Comparison of ENCODE assay signal across 23 cellular contexts in genomic region chr21:27739187-27739586, GRCh38.
"Had no signal": no experiment of that assay in that cellular context is flagged by ENCODE, and none has a peak within 500 bp of the region (broad histone marks: within the 10 kb centered on the region; RNA-seq: fewer than 3 reads in every experiment).

No MANE protein-coding gene starts in this region.

- H3K36me3 ChIP-seq: heart right ventricle, lower lobe of right lung, sigmoid colon, spleen, suprapubic skin, thoracic aorta, tibial artery, upper lobe of right lung had no signal

- H3K27me3 ChIP-seq: heart right ventricle, hepatocyte, sigmoid colon, spleen, suprapubic skin, tibial artery, upper lobe of right lung had no signal

- DNase-seq: heart right ventricle; islet precursor cell; lower lobe of right lung; mammary epithelial cell; mesenchymal stem cell; naive thymus-derived CD8-positive, alpha-beta T cell; nucleus accumbens; retina; right cardiac atrium; sigmoid colon; small intestine; spleen; stimulated activated CD4-positive, alpha-beta T cell treated with anti-CD3 and anti-CD28 coated beads, Interleukin-4, amount 100 ng/mL, for 24 hours; stimulated activated naive CD4-positive, alpha-beta T cell; tibial artery; trophoblast cell; upper lobe of right lung had no signal

- ATAC-seq: left lobe of liver; lower lobe of right lung; naive thymus-derived CD8-positive, alpha-beta T cell; right cardiac atrium; stimulated activated effector memory CD8-positive, alpha-beta T cell treated with anti-CD3 and anti-CD28 coated beads, Interleukin-12 subunit alpha, Interleukin-12 subunit beta, amount 100 ng/mL, for 72 hours; upper lobe of right lung had no signal

- H3K4me3 ChIP-seq: heart right ventricle, hepatocyte, lower lobe of right lung, sigmoid colon, spleen, suprapubic skin, thoracic aorta, tibial artery, upper lobe of right lung had no signal

- H3K4me1 ChIP-seq: lower lobe of right lung, parathyroid adenoma, spleen, suprapubic skin, upper lobe of right lung had no signal

- H3K9ac ChIP-seq: parathyroid adenoma had no signal

- H3K27ac ChIP-seq: heart right ventricle, hepatocyte, lower lobe of right lung, parathyroid adenoma, sigmoid colon, spleen, suprapubic skin, thoracic aorta, tibial artery, upper lobe of right lung had no signal

- H3K9me3 ChIP-seq: lower lobe of right lung, sigmoid colon, suprapubic skin, thoracic aorta, tibial artery, upper lobe of right lung had no signal
